In genomic region chr1:39407496-39407888, GRCh38 we compare ENCODE assay signal across 11 cellular contexts.
DNase-seq lines count a peak whose midpoint lies in the region; ATAC-seq and TF ChIP-seq lines count a peak whose summit lies in the region.
"Had no signal": no experiment of that assay in that cellular context is flagged by ENCODE, and none has a peak within 500 bp of the region (broad histone marks: within the 10 kb centered on the region; RNA-seq: fewer than 3 reads in every experiment).

No MANE protein-coding gene starts in this region.

- POLR2A ChIA-PET in activated CD8-positive, alpha-beta T cell treated with anti-CD3 and anti-CD28 coated beads, Interleukin-2, amount 10 ng/mL, durations not matched to agents 7 days and 5 days (lab: Charles Lee), result no interaction called here

- ATAC-seq in activated CD8-positive, alpha-beta T cell treated with anti-CD3 and anti-CD28 coated beads, Interleukin-2, amount 10 ng/mL, durations not matched to agents 7 days and 5 days, result no peak
- ATAC-seq in HG03432 (IDR thresholded peaks at IDR 0.05; ENCODE audit: unreplicated experiment) (no peak), HG02642 (IDR thresholded peaks at IDR 0.05; ENCODE audit: poor library complexity, unreplicated experiment) (no peak)

- no peak for TF ChIP-seq POLR2A in testis (IDR thresholded peaks at IDR 0.05)

- peak overlapping the region in 1 of 2 donors; percentile 96 for H3K4me3 ChIP-seq in testis

- H3K27ac ChIP-seq in testis, result peak overlapping the region; percentile 92 to 95

- H3K4me1 Mint-ChIP-seq in activated CD4-positive, alpha-beta T cell treated with anti-CD3 and anti-CD28 coated beads, Interleukin-2, amount 10 ng/mL, durations not matched to agents 24 days and 14 days, result peaks cover 56% of the 10 kb centered on the region
- peaks cover 51% of the 10 kb centered on the region for H3K4me1 Mint-ChIP-seq in activated CD8-positive, alpha-beta T cell treated with anti-CD3 and anti-CD28 coated beads, Interleukin-2, amount 10 ng/mL, durations not matched to agents 7 days and 5 days (ENCODE audit: low read depth)

- H3K36me3 Mint-ChIP-seq in activated CD4-positive, alpha-beta T cell treated with anti-CD3 and anti-CD28 coated beads, Interleukin-2, amount 10 ng/mL, durations not matched to agents 24 days and 14 days (ENCODE audit: low read depth), result peaks cover 19% of the 10 kb centered on the region
- peaks cover 32% of the 10 kb centered on the region for H3K36me3 Mint-ChIP-seq in activated CD8-positive, alpha-beta T cell treated with anti-CD3 and anti-CD28 coated beads, Interleukin-2, amount 10 ng/mL, durations not matched to agents 7 days and 5 days (ENCODE audit: low read depth)

- no peaks in the 10 kb centered on the region for H3K9me3 Mint-ChIP-seq in activated CD4-positive, alpha-beta T cell treated with anti-CD3 and anti-CD28 coated beads, Interleukin-2, amount 10 ng/mL, durations not matched to agents 24 days and 14 days
- H3K9me3 Mint-ChIP-seq in activated CD8-positive, alpha-beta T cell treated with anti-CD3 and anti-CD28 coated beads, Interleukin-2, amount 10 ng/mL, durations not matched to agents 7 days and 5 days (ENCODE audit: insufficient read depth), result no peaks in the 10 kb centered on the region

- peak overlapping the region; percentile 90 for H3K4me3 Mint-ChIP-seq in activated CD4-positive, alpha-beta T cell treated with anti-CD3 and anti-CD28 coated beads, Interleukin-2, amount 10 ng/mL, durations not matched to agents 24 days and 14 days
- H3K4me3 Mint-ChIP-seq in activated CD8-positive, alpha-beta T cell treated with anti-CD3 and anti-CD28 coated beads, Interleukin-2, amount 10 ng/mL, durations not matched to agents 7 days and 5 days, result peak overlapping the region; percentile 84

- no peaks in the 10 kb centered on the region for H3K9me3 ChIP-seq in testis

- no peaks in the 10 kb centered on the region for H3K27me3 Mint-ChIP-seq in activated CD4-positive, alpha-beta T cell treated with anti-CD3 and anti-CD28 coated beads, Interleukin-2, amount 10 ng/mL, durations not matched to agents 24 days and 14 days
- H3K27me3 Mint-ChIP-seq in activated CD8-positive, alpha-beta T cell treated with anti-CD3 and anti-CD28 coated beads, Interleukin-2, amount 10 ng/mL, durations not matched to agents 7 days and 5 days (ENCODE audit: low read depth), result no peaks in the 10 kb centered on the region

- DNase-seq in activated CD4-positive, alpha-beta T cell treated with anti-CD3 and anti-CD28 coated beads, Interleukin-2, amount 10 ng/mL, durations not matched to agents 24 days and 14 days, result no peak
- DNase-seq in activated CD4-positive, alpha-beta T cell treated with anti-CD3 and anti-CD28 coated beads for 4 hours, result no peak
- no peak for DNase-seq in activated CD8-positive, alpha-beta T cell treated with anti-CD3 and anti-CD28 coated beads, Interleukin-2, amount 10 ng/mL, durations not matched to agents 7 days and 5 days
- peak; percentile 52 for DNase-seq in left kidney (ENCODE audit: low read depth, low spot score)
- DNase-seq in testis, result no peak
- no peak for DNase-seq in NCI-H774 (lab: John Stamatoyannopoulos, UW)
- DNase-seq: activated naive CD4-positive, alpha-beta T cell treated with anti-CD3 and anti-CD28 coated beads, Interleukin-2, amount 50 U/mL, for 16 hours; EL; stimulated activated CD4-positive, alpha-beta T cell treated with anti-CD3 and anti-CD28 coated beads, Interleukin-4, amount 100 ng/mL, for 4 hours had no signal

- H3K36me3 ChIP-seq in testis (ENCODE audit: low read depth, missing control alignments), result no peaks in the 10 kb centered on the region

- intact Hi-C loops in activated CD4-positive, alpha-beta T cell treated with anti-CD3 and anti-CD28 coated beads, Interleukin-2, amount 10 ng/mL, durations not matched to agents 24 days and 14 days (cut with micrococcal nuclease), result loop anchor here (10.0 kb wide), 1 partner anchor 303 kb away; no protein-coding TSS in a partner anchor
- intact Hi-C loops in testis (cut with DNase I; ENCODE audit: low total_unique reads), result no loop called here

- no peaks in the 10 kb centered on the region for H3K27me3 ChIP-seq in testis

- peaks cover 66% of the 10 kb centered on the region for H3K4me1 ChIP-seq in testis

- H3K27ac Mint-ChIP-seq in activated CD4-positive, alpha-beta T cell treated with anti-CD3 and anti-CD28 coated beads, Interleukin-2, amount 10 ng/mL, durations not matched to agents 24 days and 14 days, result peak overlapping the region; percentile 22
- H3K27ac Mint-ChIP-seq in activated CD8-positive, alpha-beta T cell treated with anti-CD3 and anti-CD28 coated beads, Interleukin-2, amount 10 ng/mL, durations not matched to agents 7 days and 5 days, result no peak overlapping the region

- WGBS in testis, 2 donors, result 27 to 29% methylated on average over 7 of the region's 7 CpGs

- TF ChIP-seq CTCF in testis (IDR thresholded peaks at IDR 0.05), result no peak

- CTCF ChIA-PET in activated CD8-positive, alpha-beta T cell treated with anti-CD3 and anti-CD28 coated beads, Interleukin-2, amount 10 ng/mL, durations not matched to agents 7 days and 5 days (lab: Charles Lee), result interaction anchor here (1.5 to 5.2 kb wide), 3 partner anchors 9 to 309 kb away, joined by 3 to 66 read pairs (median 7); no protein-coding TSS in a partner anchor
